In the genomic region with DNA sequence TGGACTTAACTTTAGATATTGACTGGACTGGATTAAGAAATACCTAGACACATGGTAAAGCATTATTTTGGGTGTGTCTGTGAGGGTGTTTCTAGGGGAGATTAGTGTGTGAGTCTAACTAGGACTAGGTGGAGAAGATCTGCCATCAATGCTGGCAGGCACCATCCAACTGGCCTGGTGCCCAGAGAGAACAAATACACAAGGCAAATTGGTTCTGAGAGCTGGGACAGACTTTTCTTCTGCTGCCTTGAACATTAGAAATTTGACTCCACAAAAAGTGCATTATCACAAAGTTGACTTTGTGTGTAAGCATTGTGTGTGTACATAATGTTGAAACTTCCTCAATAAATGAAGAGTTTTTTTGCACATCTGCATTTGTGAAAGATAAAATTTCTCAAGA, we compare ENCODE assay signal across 18 cellular contexts.
A peak's percentile ranks its signal among the peaks of the same experiment; 100 is the strongest.
DNase-seq lines count a peak whose midpoint lies in the region; ATAC-seq and TF ChIP-seq lines count a peak whose summit lies in the region.
"Had no signal": no experiment of that assay in that cellular context is flagged by ENCODE, and none has a peak within 500 bp of the region (broad histone marks: within the 10 kb centered on the region; RNA-seq: fewer than 3 reads in every experiment).

No MANE protein-coding gene starts in this region.

- no peaks in the 10 kb centered on the region for H3K27me3 ChIP-seq in upper lobe of right lung
- H3K27me3 ChIP-seq: BLaER1 treated with 17β-estradiol and CSF1 and Interleukin-3, amounts not matched to agents 10 nM and 100 nM; SJCRH30 had no signal

- H3K4me3 ChIP-seq in upper lobe of right lung = no peak overlapping the region
- H3K4me3 ChIP-seq: BLaER1 treated with 17β-estradiol and CSF1 and Interleukin-3, amounts not matched to agents 10 nM and 100 nM; SJCRH30 had no signal

- no peak for TF ChIP-seq CTCF in upper lobe of right lung (IDR thresholded peaks at IDR 0.05)

- intact Hi-C loops in upper lobe of right lung (cut with DNase I) = no loop called here

- peak; percentile 39 for DNase-seq in NCI-H345 (lab: John Stamatoyannopoulos, UW)
- DNase-seq in NCI-H345 treated with DMSO at 0.1 percent for 48 hours (lab: John Stamatoyannopoulos, UW; ENCODE audit: unreplicated experiment) = no peak
- peak; percentile 18 for DNase-seq in EH (ENCODE audit: low read depth)
- DNase-seq in NCI-H82 treated with DMSO at 0.1 percent for 48 hours (lab: John Stamatoyannopoulos, UW; ENCODE audit: unreplicated experiment) = peak; percentile 12
- peak; percentile 77 for DNase-seq in fibroblast of gingiva (ENCODE audit: low read depth)
- DNase-seq in NCI-H1694 treated with DMSO at 0.1 percent for 48 hours (lab: John Stamatoyannopoulos, UW) = no peak
- no peak for DNase-seq in upper lobe of right lung
- no peak for DNase-seq in activated CD4-positive, CD25-positive, alpha-beta regulatory T cell treated with anti-CD3 and anti-CD28 coated beads, Interleukin-2, amount 50 U/mL, for 72 hours
- DNase-seq: 8988T; CD8-positive, alpha-beta memory T cell; DMS79 treated with DMSO at 0.1 percent for 48 hours; KG1; MM.1S; NCI-H187 treated with DMSO at 0.1 percent for 48 hours; NCI-H510A; RPMI8226; SJCRH30 had no signal

- H3K9me3 ChIP-seq in upper lobe of right lung = no peaks in the 10 kb centered on the region
- H3K9me3 ChIP-seq: SJCRH30 had no signal

- H3K36me3 ChIP-seq in upper lobe of right lung = no peaks in the 10 kb centered on the region
- H3K36me3 ChIP-seq: BLaER1 treated with 17β-estradiol and CSF1 and Interleukin-3, amounts not matched to agents 10 nM and 100 nM; SJCRH30 had no signal

- ATAC-seq in upper lobe of right lung = no peak

- no peaks in the 10 kb centered on the region for H3K4me1 ChIP-seq in upper lobe of right lung
- H3K4me1 ChIP-seq: SJCRH30 had no signal

- no peak overlapping the region for H3K27ac ChIP-seq in upper lobe of right lung
- H3K27ac ChIP-seq: BLaER1 treated with 17β-estradiol and CSF1 and Interleukin-3, amounts not matched to agents 10 nM and 100 nM; SJCRH30 had no signal

Comparison
In these comparisons a context has a peak if more than half of its experiments do, and no peak if none do; other contexts are left out.
1. DNase-seq: peak in NCI-H345 (single experiment), EH (single experiment), NCI-H82 treated with DMSO at 0.1 percent for 48 hours (single experiment) and fibroblast of gingiva (single experiment); none in NCI-H345 treated with DMSO at 0.1 percent for 48 hours (single experiment), NCI-H1694 treated with DMSO at 0.1 percent for 48 hours (single experiment), upper lobe of right lung (single experiment) and activated CD4-positive, CD25-positive, alpha-beta regulatory T cell treated with anti-CD3 and anti-CD28 coated beads, Interleukin-2, amount 50 U/mL, for 72 hours (single experiment).